14 cellular contexts compared by ENCODE assay signal in the genomic region with DNA sequence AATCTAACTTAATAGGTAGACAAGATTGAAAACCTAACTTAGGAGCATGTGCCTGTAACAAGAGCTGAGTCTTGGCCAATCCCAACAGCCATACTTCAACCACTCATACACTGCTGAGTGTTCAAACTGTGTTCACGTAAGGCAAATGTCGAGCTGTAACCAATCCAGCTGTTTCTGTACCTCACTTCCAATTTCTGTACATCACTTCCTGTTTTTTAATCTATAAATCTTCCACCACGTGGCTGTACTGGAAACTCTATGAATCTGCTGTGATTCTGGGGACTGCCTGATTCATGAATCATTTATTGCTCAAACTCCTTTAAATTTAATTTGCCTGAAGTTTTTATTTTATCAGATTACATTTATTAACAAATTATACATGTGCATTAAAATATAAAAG. TPM values are rescaled to one million over a fixed set of nuclear protein-coding genes. Genes with fewer than 3 reads are reported as not detected.
A peak's percentile ranks its signal among the peaks of the same experiment; 100 is the strongest.
DNase-seq lines count a peak whose midpoint lies in the region; ATAC-seq and TF ChIP-seq lines count a peak whose summit lies in the region.
"Had no signal": no experiment of that assay in that cellular context is flagged by ENCODE, and none has a peak within 500 bp of the region (broad histone marks: within the 10 kb centered on the region; RNA-seq: fewer than 3 reads in every experiment).

No MANE protein-coding gene starts in this region.

- no peaks in the 10 kb centered on the region for H3K79me2 ChIP-seq in Karpas-422 (ENCODE audit: low read length)

- H4K8ac ChIP-seq in mesenchymal stem cell (ENCODE audit: low read length): no peak overlapping the region

- no peak overlapping the region for H3K4ac ChIP-seq in mesenchymal stem cell (ENCODE audit: low read depth in 1 of 2, low read length in 2 of 2)

- no peaks in the 10 kb centered on the region for H3K27me3 Mint-ChIP-seq in activated CD4-positive, alpha-beta T cell treated with anti-CD3 and anti-CD28 coated beads for 36 hours

- H2BK15ac ChIP-seq in mesenchymal stem cell (ENCODE audit: low read depth, poor library complexity, severe bottlenecking): no peak overlapping the region

- CTCF ChIA-PET in activated CD4-positive, alpha-beta T cell treated with anti-CD3 and anti-CD28 coated beads for 36 hours (lab: Charles Lee): interaction anchor here (0.9 to 1.2 kb wide), 2 partner anchors 8 to 192 kb away, joined by 3 to 4 read pairs; no protein-coding TSS in a partner anchor

- H3K27ac Mint-ChIP-seq in activated CD4-positive, alpha-beta T cell treated with anti-CD3 and anti-CD28 coated beads for 36 hours: peak overlapping the region; percentile 87
- H3K27ac Mint-ChIP-seq in activated naive CD4-positive, alpha-beta T cell treated with anti-CD3 and anti-CD28 coated beads, Interleukin-2, amount 50 U/mL, for 72 hours: peak overlapping the region in 1 of 2 donors; percentile 88

- no peak for TF ChIP-seq POLR2A in erythroblast (IDR thresholded peaks at IDR 0.05; ENCODE audit: low read length)

- H2BK12ac ChIP-seq in mesenchymal stem cell (ENCODE audit: low read length in 2 of 2): no peak overlapping the region

- no peaks in the 10 kb centered on the region for H3K79me1 ChIP-seq in mesenchymal stem cell (replicated peaks; ENCODE audit: low read length, poor library complexity, severe bottlenecking)

- H3K36me3 ChIP-seq in Karpas-422 (ENCODE audit: insufficient read depth, low read length): no peaks in the 10 kb centered on the region
- no peaks in the 10 kb centered on the region for H3K36me3 ChIP-seq in mesenchymal stem cell (ENCODE audit: control insufficient read depth in 1 of 2, insufficient read depth in 2 of 2, low read depth in 1 of 2, low read length in 2 of 2)

- no peak overlapping the region for H2BK120ac ChIP-seq in mesenchymal stem cell (ENCODE audit: low read depth, low read length)

- POLR2A ChIA-PET in activated CD4-positive, alpha-beta T cell treated with anti-CD3 and anti-CD28 coated beads for 36 hours (lab: Charles Lee): interaction anchor here (1.0 kb wide), 1 partner anchor 207 kb away, joined by 3 read pairs; no protein-coding TSS in a partner anchor

- no peak overlapping the region for H2AK5ac ChIP-seq in mesenchymal stem cell (ENCODE audit: low read length, severe bottlenecking)

- H3K23ac ChIP-seq in mesenchymal stem cell (ENCODE audit: low read length in 2 of 2): no peak overlapping the region

- no peak overlapping the region for H3K4me3 Mint-ChIP-seq in activated CD4-positive, alpha-beta T cell treated with anti-CD3 and anti-CD28 coated beads for 36 hours
- H3K4me3 Mint-ChIP-seq: nephron had no signal

- H2BK5ac ChIP-seq in mesenchymal stem cell (ENCODE audit: low read depth, low read length, poor library complexity, severe bottlenecking): no peak overlapping the region

- no peak overlapping the region for H3K4me3 ChIP-seq in Karpas-422 (ENCODE audit: low read length)
- H3K4me3 ChIP-seq in mesenchymal stem cell (ENCODE audit: insufficient read depth in 1 of 2, low read depth in 1 of 2, low read length in 2 of 2): no peak overlapping the region

- H3K4me1 ChIP-seq in Karpas-422 (ENCODE audit: low read length): no peaks in the 10 kb centered on the region; the same call in 1 of the 2 replicates
- peaks cover 5% of the 10 kb centered on the region for H3K4me1 ChIP-seq in mesenchymal stem cell (ENCODE audit: control insufficient read depth, insufficient read depth, low read depth, low read length)

- H3K27me3 ChIP-seq in Karpas-422 (ENCODE audit: low read length): no peaks in the 10 kb centered on the region
- H3K27me3 ChIP-seq in mesenchymal stem cell (ENCODE audit: control insufficient read depth in 1 of 2, insufficient read depth in 1 of 2, low read length in 2 of 2): no peaks in the 10 kb centered on the region

- H3K9me3 ChIP-seq in Karpas-422 (ENCODE audit: low read length) (no peaks in the 10 kb centered on the region), mesenchymal stem cell (ENCODE audit: control insufficient read depth, low read length) (no peaks in the 10 kb centered on the region)

- H4K91ac ChIP-seq in mesenchymal stem cell (ENCODE audit: low read length): no peak overlapping the region

- peak; percentile 71 for ATAC-seq in activated CD4-positive, alpha-beta T cell treated with anti-CD3 and anti-CD28 coated beads for 36 hours
- peak; percentile 51 to 67 for ATAC-seq in activated naive CD4-positive, alpha-beta T cell treated with anti-CD3 and anti-CD28 coated beads, Interleukin-2, amount 50 U/mL, for 72 hours
- ATAC-seq in GM19035 (IDR thresholded peaks at IDR 0.05; ENCODE audit: unreplicated experiment): no peak

- intact Hi-C loops in activated CD4-positive, alpha-beta T cell treated with anti-CD3 and anti-CD28 coated beads for 36 hours (cut with DNase I, micrococcal nuclease): no loop called here

- DNase-seq in activated CD4-positive, alpha-beta T cell treated with anti-CD3 and anti-CD28 coated beads for 36 hours: peak; percentile 45
- no peak for DNase-seq in activated CD4-positive, alpha-beta T cell treated with anti-CD3 and anti-CD28 coated beads, Interleukin-2, amount 50 U/mL, for 1 hour
- DNase-seq in Karpas-422 (peak; percentile 48), mesenchymal stem cell (peak; percentile 14), middle frontal gyrus (ENCODE audit: extremely low spot score, low spot score) (no peak), erythroblast (lab: John Stamatoyannopoulos, UW) (no peak)
- no peak for DNase-seq in activated naive CD4-positive, alpha-beta T cell treated with anti-CD3 and anti-CD28 coated beads, Interleukin-2, amount 50 U/mL, for 72 hours (ENCODE audit: low spot score in 2 of 2)
- DNase-seq: activated gamma-delta T cell, GF-D8, GOT3, NCI-H526 treated with DMSO at 0.1 percent for 48 hours, T-helper 9 cell had no signal

- no peaks in the 10 kb centered on the region for H3K9me2 ChIP-seq in Karpas-422 (replicated peaks; ENCODE audit: insufficient read depth, low read length)

- WGBS in mesenchymal stem cell: 88% methylated on average over 2 of the region's 3 CpGs

- H3K27ac ChIP-seq in Karpas-422 (ENCODE audit: low read length) (no peak overlapping the region), mesenchymal stem cell (ENCODE audit: low read length, poor library complexity, severe bottlenecking) (no peak overlapping the region)

- H3K4me1 Mint-ChIP-seq in activated CD4-positive, alpha-beta T cell treated with anti-CD3 and anti-CD28 coated beads for 36 hours: peaks cover 52% of the 10 kb centered on the region

- H3K36me3 Mint-ChIP-seq in activated CD4-positive, alpha-beta T cell treated with anti-CD3 and anti-CD28 coated beads for 36 hours (ENCODE audit: low read depth): peaks cover 10% of the 10 kb centered on the region
- peaks cover 5 to 42% of the 10 kb centered on the region in 2 donors for H3K36me3 Mint-ChIP-seq in activated naive CD4-positive, alpha-beta T cell treated with anti-CD3 and anti-CD28 coated beads, Interleukin-2, amount 50 U/mL, for 72 hours

- H3K9ac ChIP-seq in Karpas-422 (ENCODE audit: low read length): no peak overlapping the region
- no peak overlapping the region for H3K9ac ChIP-seq in mesenchymal stem cell (ENCODE audit: low read length)

- no peak overlapping the region for H3K4me2 ChIP-seq in Karpas-422 (ENCODE audit: low read depth, low read length, poor library complexity, severe bottlenecking)
- H3K4me2 ChIP-seq in mesenchymal stem cell (ENCODE audit: low read length, poor library complexity, severe bottlenecking): no peak overlapping the region

- H3K14ac ChIP-seq in mesenchymal stem cell (ENCODE audit: low read length in 2 of 2): no peak overlapping the region

- peaks cover 7% of the 10 kb centered on the region for H3K9me3 Mint-ChIP-seq in activated CD4-positive, alpha-beta T cell treated with anti-CD3 and anti-CD28 coated beads for 36 hours (ENCODE audit: low read depth)
- H3K9me3 Mint-ChIP-seq in activated naive CD4-positive, alpha-beta T cell treated with anti-CD3 and anti-CD28 coated beads, Interleukin-2, amount 50 U/mL, for 72 hours: peaks cover 7 to 13% of the 10 kb centered on the region in 2 donors
- H3K9me3 Mint-ChIP-seq: nephron had no signal

- H4K20me1 ChIP-seq in Karpas-422 (ENCODE audit: insufficient read depth, low read depth, low read length): no peaks in the 10 kb centered on the region

- no peak overlapping the region for H3K18ac ChIP-seq in mesenchymal stem cell (ENCODE audit: low read depth in 1 of 2, low read length in 2 of 2)

- H2AFZ ChIP-seq in Karpas-422 (ENCODE audit: low read length): no peak overlapping the region
- no peak overlapping the region for H2AFZ ChIP-seq in mesenchymal stem cell (ENCODE audit: low read depth, low read length)

RNA-seq across cellular contexts. Expression of a gene that starts 44.6 kb away (rescaled TPM):
- total RNA-seq in activated CD4-positive, alpha-beta T cell treated with anti-CD3 and anti-CD28 coated beads for 36 hours: 10 to 100 TPM; 22.4 to 23.3 TPM
- 3.0 and 6.3 TPM in 2 replicates for total RNA-seq in Karpas-422 (2014; rRNA removed; shearing (Covaris generic); ENCODE audit: low replicate concordance)
- 10 to 100 TPM; 14.8 to 15.0 TPM for total RNA-seq in activated naive CD4-positive, alpha-beta T cell treated with anti-CD3 and anti-CD28 coated beads, Interleukin-2, amount 50 U/mL, for 72 hours
- 25.1 TPM for polyA plus RNA-seq in mesenchymal stem cell (2013, experiment 1 of 2)
- polyA plus RNA-seq in mesenchymal stem cell (2013, experiment 2 of 2): 25.5 TPM

Comparison
In these comparisons a context has a peak if more than half of its experiments do, and no peak if none do; other contexts are left out.
1. DNase-seq: peak in activated CD4-positive, alpha-beta T cell treated with anti-CD3 and anti-CD28 coated beads for 36 hours (single experiment), Karpas-422 (single experiment) and mesenchymal stem cell (single experiment); none in activated CD4-positive, alpha-beta T cell treated with anti-CD3 and anti-CD28 coated beads, Interleukin-2, amount 50 U/mL, for 1 hour (single experiment), activated naive CD4-positive, alpha-beta T cell treated with anti-CD3 and anti-CD28 coated beads, Interleukin-2, amount 50 U/mL, for 72 hours (0 of 2), middle frontal gyrus (single experiment) and erythroblast (0 of 2).